ENCODE assay signal across 11 cellular contexts in genomic region chr5:74434124-74434899, GRCh38.
DNase-seq lines count a peak whose midpoint lies in the region; ATAC-seq lines count a peak whose summit lies in the region.
"Had no signal": no experiment of that assay in that cellular context is flagged by ENCODE, and none has a peak within 500 bp of the region (broad histone marks: within the 10 kb centered on the region; RNA-seq: fewer than 3 reads in every experiment).

No MANE protein-coding gene starts in this region.

- H3K9ac ChIP-seq in GM23248: 0 out of 2 replicates have a peak overlapping the region, but pooled peaks have one; percentile 0

- no peaks in the 10 kb centered on the region for H3K9me3 ChIP-seq in GM23248 (ENCODE audit: low read depth)
- H3K9me3 ChIP-seq: prostate gland had no signal

- peak overlapping the region; percentile 43 for H3K4me3 ChIP-seq in GM23248
- H3K4me3 ChIP-seq: prostate gland had no signal

- peak overlapping the region; percentile 60 for H2AFZ ChIP-seq in GM23248

- no peak for ATAC-seq in GM19035 (IDR thresholded peaks at IDR 0.05; ENCODE audit: unreplicated experiment)
- no peak for ATAC-seq in stimulated activated effector memory CD8-positive, alpha-beta T cell treated with anti-CD3 and anti-CD28 coated beads, Interleukin-12 subunit alpha, Interleukin-12 subunit beta, amount 100 ng/mL, for 72 hours
- no peak for ATAC-seq in HG03565 (IDR thresholded peaks at IDR 0.05; ENCODE audit: unreplicated experiment)
- ATAC-seq in GM19452 (IDR thresholded peaks at IDR 0.05; ENCODE audit: unreplicated experiment): no peak

- in situ Hi-C loops in GM23248 (cut with MboI): no loop called here

- H3K4me1 Mint-ChIP-seq in stimulated activated effector memory CD8-positive, alpha-beta T cell treated with anti-CD3 and anti-CD28 coated beads, Interleukin-12 subunit alpha, Interleukin-12 subunit beta, amount 100 ng/mL, for 72 hours: no peaks in the 10 kb centered on the region
- H3K4me1 Mint-ChIP-seq: CD4-positive, alpha-beta memory T cell had no signal

- H3K4me2 ChIP-seq in GM23248 (ENCODE audit: unreplicated experiment): peak overlapping the region; percentile 71

- H3K27ac Mint-ChIP-seq in stimulated activated effector memory CD8-positive, alpha-beta T cell treated with anti-CD3 and anti-CD28 coated beads, Interleukin-12 subunit alpha, Interleukin-12 subunit beta, amount 100 ng/mL, for 72 hours: no peak overlapping the region
- H3K27ac Mint-ChIP-seq: CD4-positive, alpha-beta memory T cell had no signal

- no peaks in the 10 kb centered on the region for H3K27me3 ChIP-seq in GM23248 (replicated peaks; ENCODE audit: insufficient read depth)

- no peaks in the 10 kb centered on the region for H3K9me3 Mint-ChIP-seq in stimulated activated effector memory CD8-positive, alpha-beta T cell treated with anti-CD3 and anti-CD28 coated beads, Interleukin-12 subunit alpha, Interleukin-12 subunit beta, amount 100 ng/mL, for 72 hours

- DNase-seq in GM23248 (no peak), SKM-1 (lab: John Stamatoyannopoulos, UW; ENCODE audit: unreplicated experiment) (peak; percentile 83), globus pallidus (ENCODE audit: low spot score) (peak; percentile 11), occipital lobe (lab: John Stamatoyannopoulos, UW) (peak; percentile 14)
- no peak for DNase-seq in stimulated activated effector memory CD8-positive, alpha-beta T cell treated with anti-CD3 and anti-CD28 coated beads, Interleukin-12 subunit alpha, Interleukin-12 subunit beta, amount 100 ng/mL, for 72 hours (ENCODE audit: low spot score in 2 of 2)
- DNase-seq: CD4-positive, alpha-beta memory T cell; NCI-H524 had no signal

- no peaks in the 10 kb centered on the region for H3K79me2 ChIP-seq in GM23248 (ENCODE audit: insufficient read depth)

- H4K20me1 ChIP-seq in GM23248 (ENCODE audit: insufficient read depth): no peaks in the 10 kb centered on the region

- H3K27ac ChIP-seq in GM23248: no peak overlapping the region
- H3K27ac ChIP-seq: prostate gland had no signal

- H3K36me3 Mint-ChIP-seq in stimulated activated effector memory CD8-positive, alpha-beta T cell treated with anti-CD3 and anti-CD28 coated beads, Interleukin-12 subunit alpha, Interleukin-12 subunit beta, amount 100 ng/mL, for 72 hours: no peaks in the 10 kb centered on the region
- H3K36me3 Mint-ChIP-seq: CD4-positive, alpha-beta memory T cell had no signal

- 52 to 54% methylated on average over 4 of the region's 4 CpGs for WGBS in GM23248 (ENCODE audit: low coverage in 1 of 2, low lambda C conversion rate in 2 of 2, missing lambda C conversion rate in 2 of 2), 2 experiments

- H3K9me2 ChIP-seq in GM23248 (ENCODE audit: insufficient read depth): no peaks in the 10 kb centered on the region

- no peak overlapping the region for H3K4me3 Mint-ChIP-seq in stimulated activated effector memory CD8-positive, alpha-beta T cell treated with anti-CD3 and anti-CD28 coated beads, Interleukin-12 subunit alpha, Interleukin-12 subunit beta, amount 100 ng/mL, for 72 hours
- H3K4me3 Mint-ChIP-seq: CD4-positive, alpha-beta memory T cell had no signal

- no peaks in the 10 kb centered on the region for H3K36me3 ChIP-seq in GM23248 (ENCODE audit: low read depth)
- H3K36me3 ChIP-seq: prostate gland had no signal

- peaks cover 11% of the 10 kb centered on the region for H3K4me1 ChIP-seq in GM23248 (ENCODE audit: insufficient read depth)
- H3K4me1 ChIP-seq: prostate gland had no signal

- H3F3A ChIP-seq in GM23248 (ENCODE audit: insufficient read depth): no peaks in the 10 kb centered on the region

Comparison
In these comparisons a context has a peak if more than half of its experiments do, and no peak if none do; other contexts are left out.
1. DNase-seq: peak in SKM-1 (single experiment), globus pallidus (single experiment) and occipital lobe (single experiment); none in GM23248 (single experiment) and stimulated activated effector memory CD8-positive, alpha-beta T cell treated with anti-CD3 and anti-CD28 coated beads, Interleukin-12 subunit alpha, Interleukin-12 subunit beta, amount 100 ng/mL, for 72 hours (0 of 2).